In genomic region chr6:50977796-50978195, GRCh38 we compare ENCODE assay signal across 8 cellular contexts.
"Had no signal": no experiment of that assay in that cellular context is flagged by ENCODE, and none has a peak within 500 bp of the region (broad histone marks: within the 10 kb centered on the region; RNA-seq: fewer than 3 reads in every experiment).

No MANE protein-coding gene starts in this region.

- H3K9me3 Mint-ChIP-seq: H9 had no signal

- H3K27ac Mint-ChIP-seq: H9 had no signal

- H2AFZ ChIP-seq: GM23248 had no signal

- FAIRE-seq: H54, HTR-8/SVneo had no signal

- H3K4me3 Mint-ChIP-seq: H9 had no signal

- H3K4me3 ChIP-seq: GM23248 had no signal

- H3K27ac ChIP-seq: GM23248 had no signal

- DNase-seq: GM23248, GOT3, H9, HCEC 1CT, IMR-90, KBM-7 had no signal

- H3K9ac ChIP-seq: GM23248 had no signal
